In genomic region chr2:95231723-95232122, GRCh38 we compare ENCODE assay signal across 8 cellular contexts. TPM values are rescaled to one million over a fixed set of nuclear protein-coding genes. Genes with fewer than 3 reads are reported as not detected.
DNase-seq lines count a peak whose midpoint lies in the region; ATAC-seq and TF ChIP-seq lines count a peak whose summit lies in the region.

No MANE protein-coding gene starts in this region.

- H3K36me3 Mint-ChIP-seq in neural crest cell (ENCODE audit: low read depth) = peaks cover 29% of the 10 kb centered on the region

- no peak overlapping the region for H3K9ac ChIP-seq in Loucy (ENCODE audit: low read depth, low read length, poor library complexity, severe bottlenecking)

- no peak overlapping the region for H3K4me2 ChIP-seq in Loucy (ENCODE audit: low read depth, low read length, poor library complexity, severe bottlenecking)

- no peak overlapping the region for H3K27ac ChIP-seq in SJCRH30

- no peaks in the 10 kb centered on the region for H3K27me3 Mint-ChIP-seq in neural crest cell (ENCODE audit: low read depth)

- ATAC-seq in GM18505 (IDR thresholded peaks at IDR 0.05; ENCODE audit: unreplicated experiment) (no peak), GM18861 (IDR thresholded peaks at IDR 0.05; ENCODE audit: unreplicated experiment) (no peak)

- no peaks in the 10 kb centered on the region for H4K20me1 ChIP-seq in Loucy (ENCODE audit: insufficient read depth, low read length, poor library complexity, severe bottlenecking)

- no peaks in the 10 kb centered on the region for H3F3A ChIP-seq in Loucy (ENCODE audit: low read depth)

- peak; percentile 88 for TF ChIP-seq CTCF in Loucy (conservative IDR thresholded peaks at IDR 0.05; ENCODE audit: low read length)
- peak; percentile 99 for TF ChIP-seq CTCF in epithelial cell of proximal tubule (conservative IDR thresholded peaks at IDR 0.05; ENCODE audit: low read depth, low read length)
- peak; percentile 81 for TF ChIP-seq CTCF in neural crest cell (conservative IDR thresholded peaks at IDR 0.05)

- peak overlapping the region; percentile 48 for H3K27ac Mint-ChIP-seq in neural crest cell (ENCODE audit: unreplicated experiment)

- no peak for TF ChIP-seq POLR2A in GM18505 (IDR thresholded peaks at IDR 0.05; ENCODE audit: borderline replicate concordance, extremely low read depth, insufficient read depth, insufficient read length)

- DNase-seq in stimulated activated CD4-positive, alpha-beta T cell treated with anti-CD3 and anti-CD28 coated beads, Interleukin-12 subunit alpha, Interleukin-12 subunit beta, amount 100 ng/mL, for 48 hours (ENCODE audit: low read depth in 2 of 3, low spot score in 1 of 3) = peak in 2 of 3 donors; percentile 10 to 34
- DNase-seq in stimulated activated CD4-positive, alpha-beta T cell treated with anti-CD3 and anti-CD28 coated beads, Interleukin-12 subunit alpha, Interleukin-12 subunit beta, amount 100 ng/mL, for 4 hours = no peak
- DNase-seq in SJCRH30 (peak; percentile 83 to 86), epithelial cell of proximal tubule (ENCODE audit: low read depth) (peak; percentile 43), neural crest cell (ENCODE audit: low read depth, low spot score) (peak; percentile 64)

- peaks cover 6% of the 10 kb centered on the region for H3K4me1 Mint-ChIP-seq in neural crest cell

- H3K9me3 ChIP-seq in Loucy (ENCODE audit: insufficient read depth, low read depth, low read length) (no peaks in the 10 kb centered on the region), SJCRH30 (replicated peaks) (no peaks in the 10 kb centered on the region)

- peaks cover 27% of the 10 kb centered on the region for H3K9me3 Mint-ChIP-seq in neural crest cell

- no peaks in the 10 kb centered on the region for H3K79me2 ChIP-seq in Loucy (ENCODE audit: insufficient read depth, low read length)

- no peak overlapping the region for H2AFZ ChIP-seq in Loucy (ENCODE audit: low read length)

- H3K9me2 ChIP-seq in Loucy (replicated peaks; ENCODE audit: low read depth, low read length) = no peaks in the 10 kb centered on the region

- H3K36me3 ChIP-seq in Loucy (ENCODE audit: insufficient read depth, low read length) = no peaks in the 10 kb centered on the region
- H3K36me3 ChIP-seq in SJCRH30 = no peaks in the 10 kb centered on the region

- H3K4me3 ChIP-seq in Loucy (ENCODE audit: low read length, poor library complexity, severe bottlenecking) (no peak overlapping the region), SJCRH30 (no peak overlapping the region), epithelial cell of proximal tubule (ENCODE audit: low read depth, low read length) (no peak overlapping the region)

- no peak overlapping the region for H3K4me3 Mint-ChIP-seq in neural crest cell

- H3K4me1 ChIP-seq in Loucy (ENCODE audit: insufficient read depth, low read length, poor library complexity, severe bottlenecking) = no peaks in the 10 kb centered on the region
- H3K4me1 ChIP-seq in SJCRH30 = no peaks in the 10 kb centered on the region

- H3K27me3 ChIP-seq in Loucy (ENCODE audit: insufficient read depth, low read length, poor library complexity, severe bottlenecking) (no peaks in the 10 kb centered on the region), SJCRH30 (no peaks in the 10 kb centered on the region)

RNA-seq across cellular contexts. Expression of gene ZNF892, which starts 24.4 kb away (rescaled TPM):
- 5.3 and 6.8 TPM in 2 replicates for total RNA-seq in SJCRH30 (2014; rRNA removed; shearing (Covaris generic))
- total RNA-seq in epithelial cell of proximal tubule (3.4 and 7.1 TPM in 2 replicates), neural crest cell (18.9 and 20.2 TPM in 2 replicates)

RNA-seq across cellular contexts. Expression of gene PROM2, which starts 42.5 kb away (rescaled TPM):
- total RNA-seq in SJCRH30 (2014; rRNA removed; shearing (Covaris generic)) = 0.05 and 0.57 TPM in 2 replicates
- total RNA-seq in epithelial cell of proximal tubule (5.1 and 7.5 TPM in 2 replicates), neural crest cell (1.8 and 2.7 TPM in 2 replicates)
